ENCODE assay signal across 7 cellular contexts in genomic region chr11:68460741-68461283, GRCh38. TPM values are rescaled to one million over a fixed set of nuclear protein-coding genes. Genes with fewer than 3 reads are reported as not detected.
DNase-seq lines count a peak whose midpoint lies in the region; ATAC-seq and TF ChIP-seq lines count a peak whose summit lies in the region.

PPP6R3 (plus strand) TSS chr11:68460752; CDS start chr11:68537665, 76,913 bp downstream.

- in situ Hi-C loops in SK-MEL-5 (cut with HindIII; ENCODE audit: low pct_unique_long_range_greater_than_20kb, low sequenced_read_pairs): no loop called here

- H3K4me1 ChIP-seq in esophagus squamous epithelium: peaks cover 5 to 57% (median 40%) of the 10 kb centered on the region in 3 donors

- intact Hi-C loops in esophagus squamous epithelium (cut with DNase I): no loop called here

- ATAC-seq in GM18868 (IDR thresholded peaks at IDR 0.05; ENCODE audit: unreplicated experiment) (peak; percentile 27), HG02852 (IDR thresholded peaks at IDR 0.05; ENCODE audit: unreplicated experiment) (peak; percentile 30)

- H3K27me3 ChIP-seq in esophagus squamous epithelium: no peaks in the 10 kb centered on the region

- no peaks in the 10 kb centered on the region for H3K9me3 ChIP-seq in esophagus squamous epithelium

- peak within 1 kb of the TSS; percentile 75 to 97 (median 86) for H3K4me3 ChIP-seq in esophagus squamous epithelium

- 0% methylated on average over 5 of the region's 81 CpGs; no CpG with 5 or more reads in 1 of the 2 donors for WGBS in esophagus squamous epithelium, 2 donors

- peak within 1 kb of the TSS; percentile 96 for H3K27ac Mint-ChIP-seq in neural crest cell (ENCODE audit: unreplicated experiment)

- peak within 1 kb of the TSS; percentile 91 to 100 (median 99) for H3K27ac ChIP-seq in esophagus squamous epithelium

- TF ChIP-seq CTCF in esophagus squamous epithelium (IDR thresholded peaks at IDR 0.05) (no peak), neural crest cell (conservative IDR thresholded peaks at IDR 0.05) (no peak)

- no peaks in the 10 kb centered on the region for H3K36me3 ChIP-seq in esophagus squamous epithelium

- peaks cover 41% of the 10 kb centered on the region for H3K4me1 Mint-ChIP-seq in neural crest cell

- TF ChIP-seq POLR2A in esophagus squamous epithelium (IDR thresholded peaks at IDR 0.05): peak in 1 of 4 donors; percentile 76

- H3K27me3 Mint-ChIP-seq in neural crest cell (ENCODE audit: low read depth): peaks cover 7% of the 10 kb centered on the region

- peaks cover 2% of the 10 kb centered on the region for H3K36me3 Mint-ChIP-seq in neural crest cell (ENCODE audit: low read depth)

- H3K9me3 Mint-ChIP-seq in neural crest cell: no peaks in the 10 kb centered on the region

- DNase-seq in SK-MEL-5 (ENCODE audit: low read depth, low spot score) (no peak), esophagus squamous epithelium (lab: John Stamatoyannopoulos, UW) (no peak), neural crest cell (ENCODE audit: low read depth, low spot score) (no peak), dedifferentiated amniotic fluid mesenchymal stem cell (ENCODE audit: extremely low spot score) (no peak), NCI-H748 (lab: John Stamatoyannopoulos, UW; ENCODE audit: unreplicated experiment) (no peak)

- peak within 1 kb of the TSS; percentile 99 for H3K4me3 Mint-ChIP-seq in neural crest cell

RNA-seq across cellular contexts. Expression of gene PPP6R3, which starts in this region (rescaled TPM):
- total RNA-seq in SK-MEL-5 (2014; rRNA removed; shearing (Covaris generic)): 90.0 and 101 TPM in 2 replicates
- polyA plus RNA-seq in SK-MEL-5 (2015; cell fraction: cytosol; rRNA removed): 32.7 and 55.6 TPM in 2 replicates
- 110 and 138 TPM in 2 replicates for polyA plus RNA-seq in SK-MEL-5 (2015; cell fraction: nucleus; rRNA removed)
- total RNA-seq in esophagus squamous epithelium: 100 to 1,000 TPM in 2 of 4 donors, 10 to 100 TPM in 2; 76.6 to 130 (median 94.0) TPM
- total RNA-seq in neural crest cell: 108 and 111 TPM in 2 replicates
